8 cellular contexts compared by ENCODE assay signal in the genomic region with DNA sequence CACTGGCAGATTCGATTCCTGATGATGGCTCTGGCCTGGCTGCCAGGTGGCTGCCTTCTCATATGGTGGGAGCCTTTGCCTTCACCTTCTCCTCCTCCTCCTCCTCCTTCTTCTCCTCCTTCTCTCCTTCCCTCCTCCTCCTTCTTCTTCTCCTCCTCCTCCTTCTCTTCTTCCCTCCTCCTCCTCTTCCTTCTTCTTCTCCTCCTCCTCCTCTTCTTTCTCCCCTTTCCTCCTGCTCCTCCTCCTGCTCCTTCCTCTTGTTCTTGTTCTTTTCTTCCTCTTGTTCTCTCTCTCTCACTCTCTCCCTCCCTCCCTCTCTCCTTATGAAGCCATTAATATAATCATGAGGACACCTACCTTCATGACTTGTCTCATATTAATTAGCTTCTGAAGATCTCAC.
"Had no signal": no experiment of that assay in that cellular context is flagged by ENCODE, and none has a peak within 500 bp of the region (broad histone marks: within the 10 kb centered on the region; RNA-seq: fewer than 3 reads in every experiment).

No MANE protein-coding gene starts in this region.

- FAIRE-seq: G401.6, GM12878, GM12891, GM12892, GM18507, GM19239 had no signal

- ATAC-seq: GM12878 had no signal

- H3K4me3 ChIP-seq: GM12878 had no signal

- DNase-seq: GDM1, GF-D8 had no signal
